In genomic region chr17:56583772-56584171, GRCh38 we compare ENCODE assay signal across 23 cellular contexts. TPM values are rescaled to one million over a fixed set of nuclear protein-coding genes. Genes with fewer than 3 reads are reported as not detected.
"Had no signal": no experiment of that assay in that cellular context is flagged by ENCODE, and none has a peak within 500 bp of the region (broad histone marks: within the 10 kb centered on the region; RNA-seq: fewer than 3 reads in every experiment).

No MANE protein-coding gene starts in this region.

- H3K4me1 ChIP-seq: colonic mucosa, esophagus squamous epithelium, left lung, lower lobe of right lung had no signal

- ATAC-seq: effector memory CD8-positive, alpha-beta T cell; esophagus mucosa; gastrocnemius medialis; heart right ventricle; left cardiac atrium; left lung; left ventricle myocardium superior; lower lobe of right lung; mucosa of descending colon had no signal

- H3K36me3 ChIP-seq: colonic mucosa, esophagus squamous epithelium, gastrocnemius medialis, heart right ventricle, left lung, lower lobe of right lung had no signal

- H3K27ac ChIP-seq: colonic mucosa, epithelial cell of prostate, esophagus squamous epithelium, heart right ventricle, left lung, lower lobe of right lung had no signal

- H3K27me3 ChIP-seq: colonic mucosa, gastrocnemius medialis had no signal

- H3K36me3 Mint-ChIP-seq: mesothelial cell of epicardium had no signal

- DNase-seq: colonic mucosa; cortex of kidney; effector CD8-positive, alpha-beta T cell; effector memory CD8-positive, alpha-beta T cell; endodermal cell; erythroblast; esophagus squamous epithelium; foreskin fibroblast; foreskin melanocyte; gastrocnemius medialis; glutamatergic neuron; heart right ventricle; hippocampal formation; left cardiac atrium; left lung; left ventricle myocardium superior; lower lobe of right lung; mesenchymal stem cell; mucosa of descending colon had no signal

- H3K4me3 ChIP-seq: colonic mucosa, esophagus squamous epithelium, gastrocnemius medialis, heart right ventricle, left lung, lower lobe of right lung, mucosa of descending colon had no signal

- H3K9me3 Mint-ChIP-seq: dendritic cell treated with granulocyte-macrophage colony-stimulating factor and Interleukin-4, amounts not matched to agents 40 ng/mL and 50 ng/mL, for 4 days; effector memory CD8-positive, alpha-beta T cell had no signal

- H3K27ac Mint-ChIP-seq: dendritic cell treated with granulocyte-macrophage colony-stimulating factor and Interleukin-4, amounts not matched to agents 40 ng/mL and 50 ng/mL, for 4 days; effector memory CD8-positive, alpha-beta T cell; endodermal cell; mesothelial cell of epicardium had no signal

- H3K9me3 ChIP-seq: colonic mucosa, esophagus squamous epithelium, gastrocnemius medialis, heart right ventricle, left lung, lower lobe of right lung, mucosa of descending colon had no signal

- H3K4me3 Mint-ChIP-seq: dendritic cell treated with granulocyte-macrophage colony-stimulating factor and Interleukin-4, amounts not matched to agents 40 ng/mL and 50 ng/mL, for 4 days; effector memory CD8-positive, alpha-beta T cell; endodermal cell; mesothelial cell of epicardium had no signal

RNA-seq across cellular contexts. Expression of gene NOG, which starts 9.7 kb away (rescaled TPM):
- total RNA-seq: esophagus mucosa had no signal
